10 cellular contexts compared by ENCODE assay signal in the genomic region with DNA sequence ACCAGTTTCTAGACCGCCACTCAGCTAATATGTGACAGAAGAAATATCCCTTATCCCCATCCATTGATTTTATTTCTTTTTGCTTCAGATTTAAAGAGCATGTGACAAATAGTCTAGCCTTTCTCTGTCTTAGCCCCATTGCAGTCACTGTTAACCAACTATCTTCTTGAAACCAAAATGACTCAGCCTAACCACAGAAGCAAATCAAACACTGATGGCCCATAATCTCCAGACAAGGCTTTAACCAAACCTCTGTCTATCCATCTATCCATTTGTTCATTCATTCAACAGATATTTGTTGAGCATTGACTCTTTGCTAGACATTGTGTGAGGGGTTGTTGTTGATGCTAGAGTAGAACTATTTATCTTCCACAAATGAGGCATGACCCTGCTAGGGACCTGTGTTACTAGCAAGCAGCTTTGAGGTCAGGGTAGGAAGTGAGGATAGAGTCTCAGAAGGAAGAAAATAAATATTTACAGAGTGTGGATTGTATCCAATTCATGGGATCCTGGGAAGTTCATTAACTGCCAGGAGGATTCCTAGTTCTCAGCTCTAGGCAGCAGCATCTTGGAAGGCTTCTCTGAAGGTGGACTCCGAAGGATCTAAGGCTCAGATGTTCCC. TPM values are rescaled to one million over a fixed set of nuclear protein-coding genes. Genes with fewer than 3 reads are reported as not detected.
DNase-seq lines count a peak whose midpoint lies in the region; ATAC-seq, FAIRE-seq and TF ChIP-seq lines count a peak whose summit lies in the region.
"Had no signal": no experiment of that assay in that cellular context is flagged by ENCODE, and none has a peak within 500 bp of the region (broad histone marks: within the 10 kb centered on the region; RNA-seq: fewer than 3 reads in every experiment).

No MANE protein-coding gene starts in this region.

- no peak overlapping the region for H2AFZ ChIP-seq in GM23248

- no peaks in the 10 kb centered on the region for H3K36me3 ChIP-seq in GM23248 (ENCODE audit: low read depth)
- peaks cover 0 to 2% of the 10 kb centered on the region in 2 donors for H3K36me3 ChIP-seq in kidney (ENCODE audit: control insufficient read depth in 1 of 2, insufficient read depth in 2 of 2, low read length in 2 of 2)

- no peak for FAIRE-seq in kidney (lab: Jason Lieb, UNC)

- H3K4me1 ChIP-seq in GM23248 (ENCODE audit: insufficient read depth) (peaks cover 14% of the 10 kb centered on the region), foreskin keratinocyte (peaks cover 9% of the 10 kb centered on the region), kidney (ENCODE audit: control insufficient read depth in 1 of 2, insufficient read depth in 1 of 2, low read depth in 1 of 2, low read length in 2 of 2) (no peaks in the 10 kb centered on the region)
- H3K4me1 ChIP-seq: gastroesophageal sphincter had no signal

- in situ Hi-C loops in GM23248 (cut with MboI) = no loop called here

- no peaks in the 10 kb centered on the region for H4K20me1 ChIP-seq in GM23248 (ENCODE audit: insufficient read depth)

- no peaks in the 10 kb centered on the region for H3K9me3 ChIP-seq in GM23248 (ENCODE audit: low read depth)
- no peaks in the 10 kb centered on the region for H3K9me3 ChIP-seq in kidney (ENCODE audit: control insufficient read depth in 1 of 2, low read length in 2 of 2)
- H3K9me3 ChIP-seq: gastroesophageal sphincter had no signal

- DNase-seq in GM23248 = peak; percentile 59
- DNase-seq in foreskin keratinocyte = no peak
- DNase-seq in kidney = no peak
- DNase-seq in GM10266 (ENCODE audit: extremely low spot score) = no peak
- DNase-seq: NCI-H524 treated with DMSO at 0.1 percent for 48 hours had no signal

- H3K27ac ChIP-seq in GM23248 = peak overlapping the region; percentile 74
- no peak overlapping the region for H3K27ac ChIP-seq in foreskin keratinocyte
- no peak overlapping the region for H3K27ac ChIP-seq in kidney (ENCODE audit: low read depth in 2 of 2, low read length in 2 of 2)
- H3K27ac ChIP-seq: gastroesophageal sphincter had no signal

- ATAC-seq in GM18519 (IDR thresholded peaks at IDR 0.05; ENCODE audit: low FRiP score, unreplicated experiment) = peak; percentile 85
- ATAC-seq in HG03571 (IDR thresholded peaks at IDR 0.05; ENCODE audit: unreplicated experiment) = peak; percentile 96
- peak; percentile 53 for ATAC-seq in foreskin keratinocyte
- ATAC-seq in esophagus mucosa = no peak
- no peak for ATAC-seq in GM19324 (IDR thresholded peaks at IDR 0.05; ENCODE audit: low FRiP score, unreplicated experiment)
- ATAC-seq: gastroesophageal sphincter had no signal

- TF ChIP-seq CTCF in foreskin keratinocyte (conservative IDR thresholded peaks at IDR 0.05) = no peak
- TF ChIP-seq CTCF in kidney (IDR thresholded peaks at IDR 0.05; ENCODE audit: borderline replicate concordance, extremely low read depth, insufficient read depth) = no peak
- no peak for TF ChIP-seq CTCF in GM10266 (IDR thresholded peaks at IDR 0.05; ENCODE audit: control insufficient read depth, insufficient read depth, low read depth, missing control alignments)

- H3K4me3 ChIP-seq in GM23248 (no peak overlapping the region), kidney (ENCODE audit: low read length in 2 of 2) (no peak overlapping the region)
- H3K4me3 ChIP-seq: gastroesophageal sphincter had no signal

- 88 to 90% methylated on average over 2 of the region's 2 CpGs for WGBS in GM23248 (ENCODE audit: low coverage in 1 of 2, low lambda C conversion rate in 2 of 2, missing lambda C conversion rate in 2 of 2), 2 experiments

- H3K4me2 ChIP-seq in GM23248 (ENCODE audit: unreplicated experiment) = peak overlapping the region; percentile 61

- H3K27me3 ChIP-seq in GM23248 (replicated peaks; ENCODE audit: insufficient read depth) (no peaks in the 10 kb centered on the region), foreskin keratinocyte (no peaks in the 10 kb centered on the region)
- H3K27me3 ChIP-seq: gastroesophageal sphincter had no signal

- H3K79me2 ChIP-seq in GM23248 (ENCODE audit: insufficient read depth) = no peaks in the 10 kb centered on the region

- intact Hi-C loops in kidney (cut with DNase I) = no loop called here

- peaks cover 16% of the 10 kb centered on the region for H3F3A ChIP-seq in GM23248 (ENCODE audit: insufficient read depth)

- no peaks in the 10 kb centered on the region for H3K9me2 ChIP-seq in GM23248 (ENCODE audit: insufficient read depth)

- H3K9ac ChIP-seq in GM23248 = no peak overlapping the region; the same call in 1 of the 2 replicates
- no peak overlapping the region for H3K9ac ChIP-seq in kidney (ENCODE audit: low read length in 2 of 2)

RNA-seq across cellular contexts. Expression of gene HNRNPH2, which starts 22.5 kb away (rescaled TPM):
- 53.1 and 59.0 TPM in 2 replicates for total RNA-seq in GM23248 (2014; rRNA removed; shearing (Covaris generic))
- polyA plus RNA-seq in GM23248 (2016; fragmentation: Nextera tagmentation; extraction: Ambion mirVana) (97.8 and 99.7 TPM in 2 replicates), foreskin keratinocyte (35.8 and 43.2 TPM in 2 replicates), kidney (ENCODE audit: insufficient read depth, low read depth, low replicate concordance) (68.1 TPM)
- total RNA-seq in foreskin keratinocyte (59.4 and 66.1 TPM in 2 replicates), kidney (79.5 TPM), esophagus mucosa (31.5 TPM)

RNA-seq across cellular contexts. Expression of gene GLA, which starts 22.8 kb away (rescaled TPM):
- 27.1 and 36.6 TPM in 2 replicates for total RNA-seq in GM23248 (2014; rRNA removed; shearing (Covaris generic))
- polyA plus RNA-seq in GM23248 (2016; fragmentation: Nextera tagmentation; extraction: Ambion mirVana) (20.4 and 26.6 TPM in 2 replicates), foreskin keratinocyte (43.4 and 47.7 TPM in 2 replicates), kidney (ENCODE audit: insufficient read depth, low read depth, low replicate concordance) (34.7 TPM)
- total RNA-seq in foreskin keratinocyte (40.4 and 43.1 TPM in 2 replicates), kidney (23.9 TPM), esophagus mucosa (16.9 TPM)

RNA-seq across cellular contexts. Expression of gene RPL36A, which starts 39.8 kb away (rescaled TPM):
- total RNA-seq in GM23248 (2014; rRNA removed; shearing (Covaris generic)) = 240 and 757 TPM in 2 replicates
- 295 and 331 TPM in 2 replicates for polyA plus RNA-seq in GM23248 (2016; fragmentation: Nextera tagmentation; extraction: Ambion mirVana)
- 1,650 and 1,673 TPM in 2 replicates for total RNA-seq in foreskin keratinocyte
- polyA plus RNA-seq in foreskin keratinocyte = 2,670 and 2,691 TPM in 2 replicates
- 148 TPM for total RNA-seq in kidney
- 1,711 TPM for polyA plus RNA-seq in kidney (ENCODE audit: insufficient read depth, low read depth, low replicate concordance)
- total RNA-seq in esophagus mucosa = 361 TPM

RNA-seq across cellular contexts. Expression of gene BTK, which starts 44.6 kb away (rescaled TPM):
- total RNA-seq in GM23248 (2014; rRNA removed; shearing (Covaris generic)) = not detected in 2 replicates
- polyA plus RNA-seq in GM23248 (2016; fragmentation: Nextera tagmentation; extraction: Ambion mirVana) (0.23 TPM in 1 of 2 replicates, not detected in the other), foreskin keratinocyte (0.03 TPM in 1 of 2 replicates, not detected in the other), kidney (ENCODE audit: insufficient read depth, low read depth, low replicate concordance) (0.77 TPM)
- total RNA-seq in foreskin keratinocyte (0.07 TPM in 1 of 2 replicates, not detected in the other), kidney (13.9 TPM), esophagus mucosa (1.0 TPM)

RNA-seq across cellular contexts. Expression of gene ARMCX4, which starts 54.7 kb away (rescaled TPM):
- total RNA-seq in GM23248 (2014; rRNA removed; shearing (Covaris generic)) = 1.8 and 2.3 TPM in 2 replicates
- polyA plus RNA-seq in GM23248 (2016; fragmentation: Nextera tagmentation; extraction: Ambion mirVana) (3.0 and 3.7 TPM in 2 replicates), foreskin keratinocyte (0.71 and 0.72 TPM in 2 replicates), kidney (ENCODE audit: insufficient read depth, low read depth, low replicate concordance) (6.5 TPM)
- total RNA-seq in foreskin keratinocyte (2.4 TPM in 2 replicates), kidney (16.0 TPM), esophagus mucosa (3.1 TPM)

Comparison
In these comparisons a context has a peak if more than half of its experiments do, and no peak if none do; other contexts are left out.
1. ATAC-seq: peak in GM18519 (single experiment), HG03571 (single experiment) and foreskin keratinocyte (single experiment); none in esophagus mucosa (single experiment) and GM19324 (single experiment).